8 cellular contexts compared by ENCODE assay signal in the genomic region with DNA sequence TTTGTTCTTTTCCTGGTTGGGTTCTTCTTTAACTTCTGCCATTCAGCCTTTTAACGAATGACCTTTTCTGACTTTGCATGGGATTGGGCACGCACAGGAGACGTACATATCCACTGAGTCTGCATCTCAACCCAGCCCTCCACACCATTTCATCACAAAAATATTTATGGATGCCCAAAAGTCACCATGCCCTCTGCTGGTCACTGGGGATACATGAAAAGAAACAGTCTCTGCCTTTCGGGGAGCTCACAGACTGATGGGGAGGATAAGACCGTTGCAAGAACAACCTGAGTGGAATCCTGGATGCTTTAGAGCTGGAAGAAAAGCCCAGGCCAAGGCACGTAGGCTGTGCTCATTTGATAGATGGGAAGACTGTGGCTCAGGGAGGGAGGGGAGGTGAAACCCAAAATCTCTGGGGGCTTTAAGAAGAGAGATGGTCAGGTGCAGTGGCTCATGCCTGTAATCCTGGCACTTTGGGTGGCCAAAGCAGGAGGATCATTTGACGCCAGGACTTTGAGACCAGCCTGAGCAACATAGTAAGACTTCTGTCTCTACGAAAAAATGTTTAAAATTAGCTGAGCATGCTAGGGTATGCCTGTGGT. TPM values are rescaled to one million over a fixed set of nuclear protein-coding genes. Genes with fewer than 3 reads are reported as not detected.
A peak's percentile ranks its signal among the peaks of the same experiment; 100 is the strongest.
DNase-seq lines count a peak whose midpoint lies in the region; ATAC-seq and TF ChIP-seq lines count a peak whose summit lies in the region.

No MANE protein-coding gene starts in this region.

- H3K27ac Mint-ChIP-seq in activated CD4-positive, alpha-beta memory T cell treated with anti-CD3 and anti-CD28 coated beads for 36 hours: no peak overlapping the region

- ATAC-seq in Right ventricle myocardium superior (ENCODE audit: poor library complexity) (peak; percentile 53), gastrocnemius medialis (no peak), GM18502 (IDR thresholded peaks at IDR 0.05; ENCODE audit: poor library complexity, unreplicated experiment) (no peak), GM19395 (IDR thresholded peaks at IDR 0.05; ENCODE audit: unreplicated experiment) (no peak)

- no peaks in the 10 kb centered on the region for H3K9me3 Mint-ChIP-seq in activated CD4-positive, alpha-beta memory T cell treated with anti-CD3 and anti-CD28 coated beads for 36 hours

- peak; percentile 79 for TF ChIP-seq CTCF in NB4 (IDR thresholded peaks at IDR 0.05; ENCODE audit: low read depth, low read length)
- TF ChIP-seq CTCF in gastrocnemius medialis (IDR thresholded peaks at IDR 0.05 in 4 of 5, conservative IDR thresholded peaks at IDR 0.05 in 1 of 5): peak; percentile 25 to 55 (median 46)

- no peaks in the 10 kb centered on the region for H3K36me3 Mint-ChIP-seq in activated CD4-positive, alpha-beta memory T cell treated with anti-CD3 and anti-CD28 coated beads for 36 hours

- peaks cover 17 to 20% of the 10 kb centered on the region in 2 donors for H3K4me1 ChIP-seq in gastrocnemius medialis

- CTCF ChIA-PET in activated CD4-positive, alpha-beta memory T cell treated with anti-CD3 and anti-CD28 coated beads for 36 hours (lab: Charles Lee): interaction anchor here (0.6 to 2.8 kb wide), 20 partner anchors 9 to 145 kb away, joined by 3 to 21 read pairs (median 4); a partner anchor contains a TSS

- intact Hi-C loops in Right ventricle myocardium superior (cut with DNase I) (loop anchor here (5.0 kb wide), 2 partner anchors 78 to 102 kb away; a partner anchor contains a TSS), cardiac septum (cut with DNase I) (loop anchor here (5.0 kb wide), 2 partner anchors 37 to 88 kb away; a partner anchor contains a TSS), head of caudate nucleus (cut with DNase I) (loop anchor here (5.0 kb wide), 2 partner anchors 83 to 102 kb away; no protein-coding TSS in a partner anchor), gastrocnemius medialis (cut with DNase I; ENCODE audit: low total_unique reads) (loop anchor here (5.0 kb wide), 1 partner anchor 88 kb away; no protein-coding TSS in a partner anchor)
- intact Hi-C loops in activated CD4-positive, alpha-beta memory T cell treated with anti-CD3 and anti-CD28 coated beads for 36 hours (cut with micrococcal nuclease): no loop called here

- POLR2A ChIA-PET in activated CD4-positive, alpha-beta memory T cell treated with anti-CD3 and anti-CD28 coated beads for 36 hours (lab: Charles Lee): interaction anchor here (1.6 kb wide), 1 partner anchor 102 kb away, joined by 4 read pairs; no protein-coding TSS in a partner anchor

- H3K36me3 ChIP-seq in gastrocnemius medialis: no peaks in the 10 kb centered on the region

- H3K4me1 Mint-ChIP-seq in activated CD4-positive, alpha-beta memory T cell treated with anti-CD3 and anti-CD28 coated beads for 36 hours (ENCODE audit: low read depth): peaks cover 9% of the 10 kb centered on the region

- H3K9me3 ChIP-seq in gastrocnemius medialis: no peaks in the 10 kb centered on the region

- TF ChIP-seq POLR2A in NB4 (IDR thresholded peaks at IDR 0.05; ENCODE audit: extremely low read depth, insufficient read length): no peak
- TF ChIP-seq POLR2A in gastrocnemius medialis (IDR thresholded peaks at IDR 0.05): no peak

- DNase-seq in Right ventricle myocardium superior (no peak), cardiac septum (ENCODE audit: low spot score) (no peak), NB4 (ENCODE audit: low read depth) (peak; percentile 68), head of caudate nucleus (peak in 33 of 42 donors; percentile 48 to 89 (median 70)), gastrocnemius medialis (no peak)
- DNase-seq in activated CD4-positive, alpha-beta memory T cell treated with anti-CD3 and anti-CD28 coated beads for 36 hours: peak; percentile 37

- in situ Hi-C loops in gastrocnemius medialis (cut with MboI; ENCODE audit: low sequenced_read_pairs in 4 of 4): loop anchor here in 2 of 4 donors (5.0 to 10.0 kb wide), 2 partner anchors 86 to 102 kb away; no protein-coding TSS in a partner anchor

- no peak overlapping the region for H3K27ac ChIP-seq in gastrocnemius medialis

- no peak overlapping the region for H3K4me3 Mint-ChIP-seq in activated CD4-positive, alpha-beta memory T cell treated with anti-CD3 and anti-CD28 coated beads for 36 hours

- H3K4me3 ChIP-seq in NB4 (ENCODE audit: low read depth, low read length): no peak overlapping the region
- H3K4me3 ChIP-seq in gastrocnemius medialis: no peak overlapping the region

- peaks cover 6% of the 10 kb centered on the region for H3K27me3 Mint-ChIP-seq in activated CD4-positive, alpha-beta memory T cell treated with anti-CD3 and anti-CD28 coated beads for 36 hours

- H3K27me3 ChIP-seq in gastrocnemius medialis: no peaks in the 10 kb centered on the region

RNA-seq across cellular contexts. Expression of a gene that starts 7.9 kb away (rescaled TPM):
- 87.9 TPM for total RNA-seq in Right ventricle myocardium superior
- total RNA-seq in cardiac septum: 108 TPM
- 100 to 1,000 TPM; 102 to 105 TPM for total RNA-seq in activated CD4-positive, alpha-beta memory T cell treated with anti-CD3 and anti-CD28 coated beads for 36 hours
- total RNA-seq in gastrocnemius medialis: 1,000 to 10,000 TPM in 1 of 4 donors, 100 to 1,000 TPM in 3; 250 to 1,131 (median 795) TPM

RNA-seq across cellular contexts. Expression of a gene that starts 11.2 kb away (rescaled TPM):
- total RNA-seq in Right ventricle myocardium superior (3.5 TPM), cardiac septum (3.0 TPM), gastrocnemius medialis (not detected)
- total RNA-seq in activated CD4-positive, alpha-beta memory T cell treated with anti-CD3 and anti-CD28 coated beads for 36 hours: 1 to 10 TPM; 3.1 to 3.9 TPM

RNA-seq across cellular contexts. Expression of a gene that starts 25.1 kb away (rescaled TPM):
- total RNA-seq in Right ventricle myocardium superior: 109 TPM
- total RNA-seq in cardiac septum: 36.1 TPM
- total RNA-seq in activated CD4-positive, alpha-beta memory T cell treated with anti-CD3 and anti-CD28 coated beads for 36 hours: 1 to 10 TPM; 4.4 to 4.8 TPM
- total RNA-seq in gastrocnemius medialis: 100 to 1,000 TPM in 3 of 4 donors, 10 to 100 TPM in 1; 63.0 to 434 (median 267) TPM

RNA-seq across cellular contexts. Expression of a gene that starts 32.0 kb away (rescaled TPM):
- 5.4 TPM for total RNA-seq in Right ventricle myocardium superior
- total RNA-seq in cardiac septum: 1.1 TPM
- not detected for total RNA-seq in activated CD4-positive, alpha-beta memory T cell treated with anti-CD3 and anti-CD28 coated beads for 36 hours
- 1 to 10 TPM in 3 of 4 donors, not detected in 1; 5.3 to 10.0 (median 7.3) TPM for total RNA-seq in gastrocnemius medialis

RNA-seq across cellular contexts. Expression of a gene that starts 35.6 kb away (rescaled TPM):
- total RNA-seq in Right ventricle myocardium superior (not detected), cardiac septum (not detected), gastrocnemius medialis (not detected)
- not detected for total RNA-seq in activated CD4-positive, alpha-beta memory T cell treated with anti-CD3 and anti-CD28 coated beads for 36 hours

Comparison
In these comparisons a context has a peak if more than half of its experiments do, and no peak if none do; other contexts are left out.
1. DNase-seq: peak in NB4 (single experiment), activated CD4-positive, alpha-beta memory T cell treated with anti-CD3 and anti-CD28 coated beads for 36 hours (single experiment) and head of caudate nucleus (33 of 42); none in Right ventricle myocardium superior (single experiment), cardiac septum (single experiment) and gastrocnemius medialis (0 of 2).